In the genomic region with DNA sequence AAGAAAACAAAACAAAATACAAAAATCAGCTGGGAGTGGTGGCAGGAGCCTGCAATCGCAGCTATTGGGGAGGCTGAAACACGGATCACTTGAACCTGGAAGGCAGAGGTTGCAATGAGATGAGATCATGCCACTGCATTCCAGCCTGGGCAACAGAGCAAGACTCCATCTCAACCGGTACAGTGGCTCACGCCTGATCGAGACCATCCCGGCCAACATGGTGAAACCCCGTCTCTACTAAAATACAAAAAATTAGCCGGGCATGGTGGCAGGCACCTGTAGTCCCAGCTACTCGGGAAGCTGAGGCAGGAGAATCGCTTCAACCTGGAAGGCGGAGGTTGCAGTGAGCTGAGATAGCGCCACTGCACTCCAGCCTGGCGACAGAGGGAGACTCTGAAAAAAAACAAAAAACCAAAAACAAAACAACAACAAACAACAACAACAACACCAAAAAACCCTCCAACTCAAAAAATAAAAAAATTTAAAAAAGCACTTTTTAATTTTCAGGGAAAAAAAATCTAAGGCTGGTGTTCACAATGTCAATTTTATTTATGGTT, we compare ENCODE assay signal across 4 cellular contexts. TPM values are rescaled to one million over a fixed set of nuclear protein-coding genes. Genes with fewer than 3 reads are reported as not detected.
"Had no signal": no experiment of that assay in that cellular context is flagged by ENCODE, and none has a peak within 500 bp of the region (broad histone marks: within the 10 kb centered on the region; RNA-seq: fewer than 3 reads in every experiment).

No MANE protein-coding gene starts in this region.

RNA-seq across cellular contexts. Expression of gene IQUB, which starts 4.3 kb away (rescaled TPM):
- total RNA-seq: activated naive CD8-positive, alpha-beta T cell treated with anti-CD3 and anti-CD28 coated beads, Interleukin-2, amount 10 ng/mL, durations not matched to agents 7 days and 5 days; activated T-helper 1 cell treated with anti-CD3 and anti-CD28 coated beads, Interleukin-12 subunit alpha, Interleukin-12 subunit beta, Interleukin-2, Interleukin-4 antibody, amounts not matched to agents 30 ng/mL and 10 ng/mL and 1 ng/mL, durations not matched to agents 14 hours and 24 hours and 36 hours; ascending aorta; bronchial epithelial cell had no signal
